Comparison of ENCODE assay signal across 1 cellular context in genomic region chr6:37180610-37181009, GRCh38.
TF ChIP-seq lines count a peak whose summit lies in the region.

No MANE protein-coding gene starts in this region.

TF ChIP-seq in HepG2, 621 proteins besides CTCF, POLR2A, EP300 and RAD21:
- TF ChIP-seq ZNF770 (CRISPR knock-in tag; IDR thresholded peaks at IDR 0.05), result peak; percentile 51; the same call in 1 of the 2 replicates
